28 cellular contexts compared by ENCODE assay signal in the genomic region with DNA sequence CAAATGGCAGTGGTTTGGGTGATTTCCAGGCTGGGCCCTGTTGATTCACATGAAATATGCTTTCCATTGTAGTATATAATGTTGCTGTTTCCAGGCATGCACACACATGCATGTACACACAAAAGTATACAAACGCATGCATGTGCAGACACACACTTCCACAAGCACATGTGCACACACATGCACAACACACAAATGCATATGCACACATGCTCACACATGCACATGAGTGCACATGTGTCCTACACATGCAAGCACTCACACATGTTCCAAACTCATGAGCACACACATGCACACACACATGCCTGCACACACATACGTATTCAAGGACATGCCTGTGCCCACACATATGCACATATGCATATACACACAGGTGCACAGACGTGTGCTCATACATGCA. TPM values are rescaled to one million over a fixed set of nuclear protein-coding genes. Genes with fewer than 3 reads are reported as not detected.
A peak's percentile ranks its signal among the peaks of the same experiment; 100 is the strongest.
DNase-seq lines count a peak whose midpoint lies in the region; ATAC-seq, FAIRE-seq and TF ChIP-seq lines count a peak whose summit lies in the region.
"Had no signal": no experiment of that assay in that cellular context is flagged by ENCODE, and none has a peak within 500 bp of the region (broad histone marks: within the 10 kb centered on the region; RNA-seq: fewer than 3 reads in every experiment).

No MANE protein-coding gene starts in this region.

- CTCF ChIA-PET in HEK293 (lab: Yijun Ruan, JAX): no interaction called here

- TF ChIP-seq CTCF in HEK293 (tag by site-specific recombination; IDR thresholded peaks at IDR 0.05): no peak
- TF ChIP-seq CTCF in bronchial epithelial cell (IDR thresholded peaks at IDR 0.05; ENCODE audit: insufficient read depth, low read length, severe bottlenecking): no peak

- H3K4ac ChIP-seq in neuronal stem cell (ENCODE audit: low read length): no peak overlapping the region

- H3K4me2 ChIP-seq in neuronal stem cell (ENCODE audit: insufficient read depth, low read length, poor library complexity, severe bottlenecking): no peak overlapping the region
- H3K4me2 ChIP-seq: A549, BLaER1 had no signal

- H2AFZ ChIP-seq in neuronal stem cell (ENCODE audit: low read length): no peak overlapping the region

- no peak for TF ChIP-seq POLR2A in GM12891 (IDR thresholded peaks at IDR 0.05; ENCODE audit: low read depth, low read length)

- no peaks in the 10 kb centered on the region for H3K9me3 ChIP-seq in HEK293 (ENCODE audit: control insufficient read depth, insufficient read depth, low read depth, low read length)
- H3K9me3 ChIP-seq in neuronal stem cell (replicated peaks in 1 of 2; ENCODE audit: control insufficient read depth in 2 of 2, insufficient read depth in 1 of 2, low read depth in 1 of 2, low read length in 2 of 2): peaks cover 0 to 4% of the 10 kb centered on the region in 2 donors
- H3K9me3 ChIP-seq: BE2C, BLaER1 had no signal

- no peak overlapping the region for H2BK12ac ChIP-seq in neuronal stem cell (ENCODE audit: low read length)

- H3K27me3 ChIP-seq in bronchial epithelial cell (ENCODE audit: control insufficient read depth, insufficient read depth, low read length): no peaks in the 10 kb centered on the region
- H3K27me3 ChIP-seq in neuronal stem cell (ENCODE audit: control insufficient read depth in 3 of 3, insufficient read depth in 3 of 3, low read depth in 1 of 3, low read length in 3 of 3): no peaks in the 10 kb centered on the region
- H3K27me3 ChIP-seq: BE2C, BLaER1 had no signal

- H3K4me1 ChIP-seq in HEK293 (ENCODE audit: control insufficient read depth, insufficient read depth, low read length) (no peaks in the 10 kb centered on the region), neuronal stem cell (ENCODE audit: control insufficient read depth in 2 of 2, insufficient read depth in 1 of 2, low read depth in 1 of 2, low read length in 2 of 2) (peaks cover 0 to 5% of the 10 kb centered on the region in 2 donors)
- H3K4me1 ChIP-seq: A549, BE2C had no signal

- H3K27ac ChIP-seq in HEK293 (ENCODE audit: extremely low read depth, low read depth, low read length) (no peak overlapping the region), neuronal stem cell (replicated peaks; ENCODE audit: low read length) (no peak overlapping the region)
- H3K27ac ChIP-seq: A549, BLaER1 had no signal

- ATAC-seq in GM19023 (IDR thresholded peaks at IDR 0.05; ENCODE audit: unreplicated experiment): no peak
- ATAC-seq: A549, GM12878 had no signal

- no peak for DNase-seq in GM12891 (ENCODE audit: insufficient read length, low spot score)
- no peak for DNase-seq in bronchial epithelial cell (ENCODE audit: low read depth)
- DNase-seq in neuronal stem cell (ENCODE audit: low spot score): no peak
- DNase-seq in stimulated activated naive CD4-positive, alpha-beta T cell (lab: John Stamatoyannopoulos, UW): no peak
- DNase-seq in A172 (ENCODE audit: low spot score): no peak
- no peak for DNase-seq in KG1 (lab: John Stamatoyannopoulos, UW)
- DNase-seq: 8988T; BE2C; C1 segment of cervical spinal cord; CD4-positive, alpha-beta memory T cell; CD4-positive, CD25-positive, alpha-beta regulatory T cell; CD8-positive, alpha-beta memory T cell; COR-L47; DMS 273 treated with DMSO at 0.1 percent for 48 hours; DMS153; DMS53; DMS79; DND-41; EL; GDM1 had no signal

- peak overlapping the region; percentile 29 for H3K23ac ChIP-seq in neuronal stem cell (ENCODE audit: low read depth, low read length, poor library complexity)

- no peak overlapping the region for H3K18ac ChIP-seq in neuronal stem cell (ENCODE audit: low read length)

- no peaks in the 10 kb centered on the region for H3K36me3 ChIP-seq in HEK293 (ENCODE audit: control insufficient read depth in 2 of 2, insufficient read depth in 1 of 2, low read length in 2 of 2)
- H3K36me3 ChIP-seq in bronchial epithelial cell (ENCODE audit: control insufficient read depth, insufficient read depth, low read length): no peaks in the 10 kb centered on the region
- H3K36me3 ChIP-seq in neuronal stem cell (replicated peaks in 1 of 2; ENCODE audit: control insufficient read depth in 2 of 2, insufficient read depth in 2 of 2, low read length in 2 of 2): peaks cover 0 to 3% of the 10 kb centered on the region in 2 donors
- H3K36me3 ChIP-seq: BE2C, BLaER1 had no signal

- H3K79me1 ChIP-seq in neuronal stem cell (ENCODE audit: low read depth, low read length): no peaks in the 10 kb centered on the region

- H4K91ac ChIP-seq in neuronal stem cell (ENCODE audit: low read depth, low read length, poor library complexity): no peak overlapping the region

- H3K9ac ChIP-seq in neuronal stem cell (ENCODE audit: low read depth, low read length, poor library complexity): no peak overlapping the region
- H3K9ac ChIP-seq: BLaER1 had no signal

- POLR2A ChIA-PET in HEK293 (lab: Yijun Ruan, JAX): no interaction called here

- H4K8ac ChIP-seq in neuronal stem cell (ENCODE audit: low read depth, low read length): peak overlapping the region; percentile 53

- no peak overlapping the region for H3K14ac ChIP-seq in neuronal stem cell (ENCODE audit: low read length)

- H3K4me3 ChIP-seq in HEK293 (ENCODE audit: low read depth, low read length): no peak overlapping the region
- H3K4me3 ChIP-seq in bronchial epithelial cell (ENCODE audit: low read depth, low read length): no peak overlapping the region
- peak overlapping the region in 1 of 2 donors; percentile 38 for H3K4me3 ChIP-seq in neuronal stem cell (ENCODE audit: low read length in 2 of 2)
- H3K4me3 ChIP-seq: A549, BLaER1, GM12878 had no signal

- no peak overlapping the region for H2AK5ac ChIP-seq in neuronal stem cell (ENCODE audit: low read depth, low read length)

- peak; percentile 80 for FAIRE-seq in GM12891 (lab: Jason Lieb, UNC)
- FAIRE-seq in bronchial epithelial cell (lab: Jason Lieb, UNC): peak; percentile 64
- FAIRE-seq: A549, GM12878 had no signal

- no peak overlapping the region for H2BK15ac ChIP-seq in neuronal stem cell (ENCODE audit: low read length)

- no CpG with 5 or more reads among the region's 3 CpGs for WGBS in neuronal stem cell (ENCODE audit: extremely low coverage in 2 of 2, insufficient read length in 2 of 2, insufficient replicate concordance in 1 of 2), 2 donors

- H2BK120ac ChIP-seq in neuronal stem cell (ENCODE audit: low read depth, low read length): no peak overlapping the region

- H2BK5ac ChIP-seq in neuronal stem cell (ENCODE audit: low read length): no peak overlapping the region

TF ChIP-seq in GM12891, 5 proteins besides CTCF, POLR2A, EP300 and RAD21:
- TF ChIP-seq POLR2AphosphoS5 (IDR thresholded peaks at IDR 0.05; ENCODE audit: low read depth, low read length): no peak
- no peak for TF ChIP-seq SPI1 (IDR thresholded peaks at IDR 0.05; ENCODE audit: low read depth, low read length)
- no peak for TF ChIP-seq TAF1 (IDR thresholded peaks at IDR 0.05; ENCODE audit: low read depth, low read length)
- TF ChIP-seq POU2F2 (IDR thresholded peaks at IDR 0.05; ENCODE audit: low read depth, low read length): no peak

TF ChIP-seq in HEK293, 187 proteins besides CTCF, POLR2A, EP300 and RAD21:
- TF ChIP-seq, protein P1, sequence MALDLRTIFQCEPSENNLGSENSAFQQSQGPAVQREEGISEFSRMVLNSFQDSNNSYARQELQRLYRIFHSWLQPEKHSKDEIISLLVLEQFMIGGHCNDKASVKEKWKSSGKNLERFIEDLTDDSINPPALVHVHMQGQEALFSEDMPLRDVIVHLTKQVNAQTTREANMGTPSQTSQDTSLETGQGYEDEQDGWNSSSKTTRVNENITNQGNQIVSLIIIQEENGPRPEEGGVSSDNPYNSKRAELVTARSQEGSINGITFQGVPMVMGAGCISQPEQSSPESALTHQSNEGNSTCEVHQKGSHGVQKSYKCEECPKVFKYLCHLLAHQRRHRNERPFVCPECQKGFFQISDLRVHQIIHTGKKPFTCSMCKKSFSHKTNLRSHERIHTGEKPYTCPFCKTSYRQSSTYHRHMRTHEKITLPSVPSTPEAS (tag by site-specific recombination; IDR thresholded peaks at IDR 0.05): peak; percentile 42; the same call in 1 of the 2 replicates
- TF ChIP-seq GFI1B (tag by site-specific recombination; IDR thresholded peaks at IDR 0.05): no peak
- TF ChIP-seq, protein P2, sequence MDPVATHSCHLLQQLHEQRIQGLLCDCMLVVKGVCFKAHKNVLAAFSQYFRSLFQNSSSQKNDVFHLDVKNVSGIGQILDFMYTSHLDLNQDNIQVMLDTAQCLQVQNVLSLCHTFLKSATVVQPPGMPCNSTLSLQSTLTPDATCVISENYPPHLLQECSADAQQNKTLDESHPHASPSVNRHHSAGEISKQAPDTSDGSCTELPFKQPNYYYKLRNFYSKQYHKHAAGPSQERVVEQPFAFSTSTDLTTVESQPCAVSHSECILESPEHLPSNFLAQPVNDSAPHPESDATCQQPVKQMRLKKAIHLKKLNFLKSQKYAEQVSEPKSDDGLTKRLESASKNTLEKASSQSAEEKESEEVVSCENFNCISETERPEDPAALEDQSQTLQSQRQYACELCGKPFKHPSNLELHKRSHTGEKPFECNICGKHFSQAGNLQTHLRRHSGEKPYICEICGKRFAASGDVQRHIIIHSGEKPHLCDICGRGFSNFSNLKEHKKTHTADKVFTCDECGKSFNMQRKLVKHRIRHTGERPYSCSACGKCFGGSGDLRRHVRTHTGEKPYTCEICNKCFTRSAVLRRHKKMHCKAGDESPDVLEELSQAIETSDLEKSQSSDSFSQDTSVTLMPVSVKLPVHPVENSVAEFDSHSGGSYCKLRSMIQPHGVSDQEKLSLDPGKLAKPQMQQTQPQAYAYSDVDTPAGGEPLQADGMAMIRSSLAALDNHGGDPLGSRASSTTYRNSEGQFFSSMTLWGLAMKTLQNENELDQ (tag by site-specific recombination; IDR thresholded peaks at IDR 0.05; ENCODE audit: low read depth): no peak
- TF ChIP-seq ZBTB21 (tag by site-specific recombination; IDR thresholded peaks at IDR 0.05): no peak
TF ChIP-seq in HEK293: peak in this region for 1.

RNA-seq across cellular contexts. Expression of gene SNTG2, which starts 30.6 kb away (rescaled TPM):
- 0.77 TPM for polyA plus RNA-seq in GM12891 (2012; ENCODE audit: low read depth, missing spikeins)
- total RNA-seq in bronchial epithelial cell: not detected in 2 replicates
- polyA plus RNA-seq in neuronal stem cell (2013, experiment 1 of 2): 2.0 TPM
- polyA plus RNA-seq in neuronal stem cell (2013, experiment 2 of 2): 1.6 TPM
- total RNA-seq in A172 (2014; rRNA removed; shearing (Covaris generic)): 0.86 TPM in 1 of 2 replicates, not detected in the other
- total RNA-seq: Daoy, G401, GM12878 had no signal
- polyA plus RNA-seq: A549; CD14-positive monocyte; CD4-positive, CD25-positive, alpha-beta regulatory T cell; GM12878 had no signal
